In the genomic region with DNA sequence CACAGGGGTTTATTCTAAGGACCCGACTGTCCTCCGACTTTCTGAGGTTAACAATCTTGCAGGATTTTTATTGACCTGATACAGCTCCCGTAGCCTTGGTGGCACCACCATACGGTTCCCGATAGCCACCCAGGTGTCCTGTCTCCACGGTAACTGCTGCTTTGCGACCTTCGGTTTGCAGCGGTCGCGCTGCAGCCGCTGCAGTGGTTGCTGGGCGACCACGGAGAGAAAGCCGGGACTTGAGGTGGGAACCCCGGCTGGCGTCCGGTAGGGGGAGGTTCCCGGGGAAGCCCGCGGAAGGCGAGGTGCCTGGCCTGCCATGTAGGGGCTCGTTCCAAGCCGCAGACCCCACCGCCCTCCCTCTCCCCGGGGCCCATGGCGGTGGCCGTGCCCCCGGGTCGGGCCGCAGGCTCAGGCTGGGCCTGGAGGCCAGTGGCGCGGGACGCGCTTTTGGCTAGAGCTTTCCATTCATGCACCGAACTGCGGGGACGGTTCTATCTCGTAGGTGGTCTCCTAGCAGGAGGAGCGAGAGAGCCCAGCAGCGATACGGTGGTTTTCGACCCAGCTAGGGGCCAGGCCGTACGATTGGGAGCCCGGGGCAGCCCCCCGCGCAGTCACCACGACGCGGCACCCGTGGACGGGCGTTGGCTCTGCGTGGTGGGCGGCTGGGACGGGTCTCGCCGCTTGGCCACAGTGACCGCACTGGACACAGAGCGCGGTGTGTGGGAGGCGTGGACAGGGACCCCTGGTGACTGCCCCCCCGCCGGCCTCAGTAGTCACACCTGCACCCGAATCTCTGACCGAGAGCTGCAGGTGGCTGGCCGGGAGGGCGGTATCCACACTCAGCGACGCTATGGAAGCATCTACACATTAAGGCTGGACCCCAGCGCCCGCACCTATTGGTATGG, we compare ENCODE assay signal across 8 cellular contexts. TPM values are rescaled to one million over a fixed set of nuclear protein-coding genes. Genes with fewer than 3 reads are reported as not detected.
DNase-seq lines count a peak whose midpoint lies in the region; ATAC-seq and TF ChIP-seq lines count a peak whose summit lies in the region.

A gene with protein sequence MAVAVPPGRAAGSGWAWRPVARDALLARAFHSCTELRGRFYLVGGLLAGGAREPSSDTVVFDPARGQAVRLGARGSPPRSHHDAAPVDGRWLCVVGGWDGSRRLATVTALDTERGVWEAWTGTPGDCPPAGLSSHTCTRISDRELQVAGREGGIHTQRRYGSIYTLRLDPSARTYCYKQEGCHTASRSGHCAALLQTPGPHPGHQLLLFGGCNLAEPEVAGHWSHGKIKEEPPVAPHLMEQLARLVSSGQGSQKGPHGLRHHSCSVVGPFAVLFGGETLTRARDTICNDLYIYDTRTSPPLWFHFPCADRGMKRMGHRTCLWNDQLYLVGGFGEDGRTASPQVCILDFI (plus strand): TSS at position 201 of the 908 bp plus-strand sequence. CDS start 175 bp downstream, at position 376.

- H3K27me3 ChIP-seq in ACC112 (ENCODE audit: insufficient read depth, low read length) (no peaks in the 10 kb centered on the region), esophagus squamous epithelium (no peaks in the 10 kb centered on the region), muscle layer of duodenum (ENCODE audit: low read depth, low read length) (no peaks in the 10 kb centered on the region)

- WGBS in esophagus squamous epithelium, 2 donors = 13 to 35% methylated on average over 10 to 27 of the region's 73 CpGs

- H3K27ac ChIP-seq in ACC112 (ENCODE audit: low read depth, low read length) (no peak within 1 kb of the TSS), esophagus squamous epithelium (peak within 1 kb of the TSS; percentile 54 to 82 (median 82)), muscle layer of duodenum (ENCODE audit: low read length) (peak within 1 kb of the TSS; percentile 62)

- H3K9me3 Mint-ChIP-seq in stimulated activated naive B cell treated with anti-CD40 and anti-IgM and Interleukin-4, amounts not matched to agents 10 μg/mL and 1 μg/mL and 100 μg/mL, for 72 hours = no peaks in the 10 kb centered on the region

- peak; percentile 94 for DNase-seq in NCI-H526 treated with DMSO at 0.1 percent for 48 hours (lab: John Stamatoyannopoulos, UW)
- peak; percentile 58 for DNase-seq in activated T-helper 1 cell treated with Interleukin-2 at 50 U/mL for 16 hours (ENCODE audit: low read depth)
- no peak for DNase-seq in esophagus squamous epithelium (lab: John Stamatoyannopoulos, UW)
- DNase-seq in stimulated activated naive B cell treated with anti-CD40 and anti-IgM and Interleukin-4, amounts not matched to agents 10 μg/mL and 1 μg/mL and 100 μg/mL, for 72 hours = peak; percentile 82

- peak within 1 kb of the TSS; percentile 83 to 90 for H3K4me3 Mint-ChIP-seq in stimulated activated naive B cell treated with anti-CD40 and anti-IgM and Interleukin-4, amounts not matched to agents 10 μg/mL and 1 μg/mL and 100 μg/mL, for 72 hours

- H3K9me3 ChIP-seq in esophagus squamous epithelium (no peaks in the 10 kb centered on the region), muscle layer of duodenum (ENCODE audit: control insufficient read depth in 1 of 2, low read length in 2 of 2) (no peaks in the 10 kb centered on the region)

- TF ChIP-seq POLR2A in esophagus squamous epithelium (IDR thresholded peaks at IDR 0.05) = no peak

- peaks cover 12 to 26% of the 10 kb centered on the region in 2 donors for H3K36me3 Mint-ChIP-seq in stimulated activated naive B cell treated with anti-CD40 and anti-IgM and Interleukin-4, amounts not matched to agents 10 μg/mL and 1 μg/mL and 100 μg/mL, for 72 hours

- H3K27me3 Mint-ChIP-seq in stimulated activated naive B cell treated with anti-CD40 and anti-IgM and Interleukin-4, amounts not matched to agents 10 μg/mL and 1 μg/mL and 100 μg/mL, for 72 hours = no peaks in the 10 kb centered on the region

- peak within 1 kb of the TSS; percentile 95 for H3K27ac Mint-ChIP-seq in stimulated activated naive B cell treated with anti-CD40 and anti-IgM and Interleukin-4, amounts not matched to agents 10 μg/mL and 1 μg/mL and 100 μg/mL, for 72 hours

- intact Hi-C loops in esophagus squamous epithelium (cut with DNase I) = loop anchor here (10.0 kb wide), 1 partner anchor 64 kb away; a partner anchor contains a TSS

- peak within 1 kb of the TSS; percentile 47 for H2AFZ ChIP-seq in ACC112 (ENCODE audit: low read length, unreplicated experiment)

- peak in 1 of 6 experiments; percentile 18 for TF ChIP-seq CTCF in esophagus squamous epithelium (IDR thresholded peaks at IDR 0.05)

- H3K4me3 ChIP-seq in ACC112 (ENCODE audit: low read depth, low read length) (peak within 1 kb of the TSS; percentile 75), esophagus squamous epithelium (peak within 1 kb of the TSS; percentile 39 to 84 (median 60)), muscle layer of duodenum (ENCODE audit: low read depth in 1 of 2, low read length in 2 of 2) (peak within 1 kb of the TSS; percentile 87 to 88)

- peaks cover 42 to 58% of the 10 kb centered on the region in 2 donors for H3K4me1 Mint-ChIP-seq in stimulated activated naive B cell treated with anti-CD40 and anti-IgM and Interleukin-4, amounts not matched to agents 10 μg/mL and 1 μg/mL and 100 μg/mL, for 72 hours

- no peaks in the 10 kb centered on the region for H3K36me3 ChIP-seq in ACC112 (ENCODE audit: insufficient read depth, low read length)
- peaks cover 0 to 44% (median 18%) of the 10 kb centered on the region in 3 donors for H3K36me3 ChIP-seq in esophagus squamous epithelium
- peaks cover 14 to 18% of the 10 kb centered on the region in 2 donors for H3K36me3 ChIP-seq in muscle layer of duodenum (ENCODE audit: control insufficient read depth in 1 of 2, insufficient read depth in 2 of 2, low read length in 2 of 2)

- ATAC-seq in GM18870 (IDR thresholded peaks at IDR 0.05; ENCODE audit: unreplicated experiment) (peak; percentile 47), HG03097 (IDR thresholded peaks at IDR 0.05; ENCODE audit: low FRiP score, unreplicated experiment) (peak; percentile 67)
- peak; percentile 76 to 82 for ATAC-seq in stimulated activated naive B cell treated with anti-CD40 and anti-IgM and Interleukin-4, amounts not matched to agents 10 μg/mL and 1 μg/mL and 100 μg/mL, for 72 hours (replicated peaks)

- H3K79me2 ChIP-seq in ACC112 (ENCODE audit: control insufficient read depth, insufficient read depth, low read length, unreplicated experiment) = no peaks in the 10 kb centered on the region

- H3K4me1 ChIP-seq in ACC112 (ENCODE audit: control insufficient read depth, insufficient read depth, low read length, unreplicated experiment) (peaks cover 4% of the 10 kb centered on the region), esophagus squamous epithelium (peaks cover 21 to 60% (median 33%) of the 10 kb centered on the region in 3 donors), muscle layer of duodenum (ENCODE audit: control insufficient read depth in 1 of 2, insufficient read depth in 2 of 2, low read length in 2 of 2) (peaks cover 0 to 16% of the 10 kb centered on the region in 2 donors)

RNA-seq across cellular contexts. Expression of the gene that starts here (rescaled TPM):
- 1 to 10 TPM in 3 of 4 donors, under 1 TPM in 1; 0.31 to 2.7 (median 1.7) TPM for total RNA-seq in esophagus squamous epithelium
